ENCODE assay signal across 18 cellular contexts in the genomic region with DNA sequence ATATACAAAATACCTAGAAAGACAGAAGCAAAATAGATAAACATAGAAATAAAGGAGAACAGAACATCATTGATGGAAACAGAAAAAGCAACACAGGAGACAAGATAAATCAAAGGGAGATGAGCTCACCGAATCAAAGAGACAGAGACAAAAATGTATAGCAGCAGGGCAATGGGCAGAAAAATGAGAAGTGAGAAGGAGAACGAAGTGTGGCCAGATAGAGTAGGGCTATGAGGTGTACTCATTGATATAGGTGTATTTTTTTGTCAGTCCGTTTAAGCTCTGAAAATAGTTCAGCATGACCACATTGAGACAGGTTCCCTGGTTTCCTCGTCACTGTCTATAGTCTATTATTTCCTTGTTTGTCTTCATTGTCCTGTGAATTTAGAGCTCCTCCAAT. TPM values are rescaled to one million over a fixed set of nuclear protein-coding genes. Genes with fewer than 3 reads are reported as not detected.
DNase-seq lines count a peak whose midpoint lies in the region; ATAC-seq and TF ChIP-seq lines count a peak whose summit lies in the region.
"Had no signal": no experiment of that assay in that cellular context is flagged by ENCODE, and none has a peak within 500 bp of the region (broad histone marks: within the 10 kb centered on the region; RNA-seq: fewer than 3 reads in every experiment).

No MANE protein-coding gene starts in this region.

- no peak for TF ChIP-seq CTCF in Panc1 (IDR thresholded peaks at IDR 0.05)

- H3K4me3 ChIP-seq in Panc1 (ENCODE audit: low read depth in 2 of 2, low read length in 2 of 2) (no peak overlapping the region), HAP-1 (no peak overlapping the region)
- H3K4me3 ChIP-seq: upper lobe of left lung had no signal

- H3K27me3 ChIP-seq in Panc1 (ENCODE audit: control insufficient read depth, insufficient read depth, low read length), result no peaks in the 10 kb centered on the region
- no peaks in the 10 kb centered on the region for H3K27me3 ChIP-seq in HAP-1 (ENCODE audit: low read depth)
- H3K27me3 ChIP-seq: upper lobe of left lung had no signal

- peaks cover 2% of the 10 kb centered on the region; the same call in 1 of the 2 replicates for H3K36me3 ChIP-seq in Panc1 (ENCODE audit: control insufficient read depth, insufficient read depth, low read length)
- no peaks in the 10 kb centered on the region for H3K36me3 ChIP-seq in HAP-1 (replicated peaks)

- CTCF ChIA-PET in activated CD8-positive, alpha-beta memory T cell treated with anti-CD3 and anti-CD28 coated beads, Interleukin-2, amount 10 ng/mL, durations not matched to agents 7 days and 5 days (lab: Charles Lee), result interaction anchor here (1.2 kb wide), 1 partner anchor 13 kb away, joined by 3 read pairs; no protein-coding TSS in a partner anchor
- CTCF ChIA-PET in Panc1 (lab: Charles Lee), result no interaction called here

- in situ Hi-C loops in Panc1 (cut with HindIII; ENCODE audit: low pct_unique_long_range_greater_than_20kb, low sequenced_read_pairs) (no loop called here), HAP-1 (cut with MboI; ENCODE audit: low sequenced_read_pairs) (no loop called here)

- peak overlapping the region; percentile 12 for H3K27ac Mint-ChIP-seq in activated CD8-positive, alpha-beta memory T cell treated with anti-CD3 and anti-CD28 coated beads, Interleukin-2, amount 10 ng/mL, durations not matched to agents 7 days and 5 days
- H3K27ac Mint-ChIP-seq in stimulated activated effector memory CD8-positive, alpha-beta T cell treated with anti-CD3 and anti-CD28 coated beads, Interleukin-12 subunit alpha, Interleukin-12 subunit beta, amount 100 ng/mL, for 72 hours, result peak overlapping the region; percentile 92

- no peak overlapping the region for H3K4me3 Mint-ChIP-seq in activated CD8-positive, alpha-beta memory T cell treated with anti-CD3 and anti-CD28 coated beads, Interleukin-2, amount 10 ng/mL, durations not matched to agents 7 days and 5 days
- no peak overlapping the region for H3K4me3 Mint-ChIP-seq in stimulated activated effector memory CD8-positive, alpha-beta T cell treated with anti-CD3 and anti-CD28 coated beads, Interleukin-12 subunit alpha, Interleukin-12 subunit beta, amount 100 ng/mL, for 72 hours

- no peak overlapping the region for H3K27ac ChIP-seq in Panc1 (ENCODE audit: low read length)
- H3K27ac ChIP-seq: parathyroid adenoma, upper lobe of left lung had no signal

- H3K4me1 Mint-ChIP-seq in activated CD8-positive, alpha-beta memory T cell treated with anti-CD3 and anti-CD28 coated beads, Interleukin-2, amount 10 ng/mL, durations not matched to agents 7 days and 5 days, result peaks cover 35% of the 10 kb centered on the region
- H3K4me1 Mint-ChIP-seq in stimulated activated effector memory CD8-positive, alpha-beta T cell treated with anti-CD3 and anti-CD28 coated beads, Interleukin-12 subunit alpha, Interleukin-12 subunit beta, amount 100 ng/mL, for 72 hours, result peaks cover 31% of the 10 kb centered on the region

- H3K27me3 Mint-ChIP-seq in activated CD8-positive, alpha-beta memory T cell treated with anti-CD3 and anti-CD28 coated beads, Interleukin-2, amount 10 ng/mL, durations not matched to agents 7 days and 5 days, result no peaks in the 10 kb centered on the region

- TSS peak; percentile 38 for BruUV-seq in Panc1 (replicated peaks; lab: Mats Ljungman, UMichigan)

- no peak for ATAC-seq in activated CD8-positive, alpha-beta memory T cell treated with anti-CD3 and anti-CD28 coated beads, Interleukin-2, amount 10 ng/mL, durations not matched to agents 7 days and 5 days
- ATAC-seq in GM21526 (IDR thresholded peaks at IDR 0.05; ENCODE audit: low FRiP score, unreplicated experiment) (peak; percentile 60), Panc1 (no peak), GM18858 (IDR thresholded peaks at IDR 0.05; ENCODE audit: unreplicated experiment) (no peak)
- ATAC-seq in stimulated activated effector memory CD8-positive, alpha-beta T cell treated with anti-CD3 and anti-CD28 coated beads, Interleukin-12 subunit alpha, Interleukin-12 subunit beta, amount 100 ng/mL, for 72 hours, result no peak

- H3K9me3 Mint-ChIP-seq in activated CD8-positive, alpha-beta memory T cell treated with anti-CD3 and anti-CD28 coated beads, Interleukin-2, amount 10 ng/mL, durations not matched to agents 7 days and 5 days (ENCODE audit: low read depth), result no peaks in the 10 kb centered on the region
- H3K9me3 Mint-ChIP-seq in stimulated activated effector memory CD8-positive, alpha-beta T cell treated with anti-CD3 and anti-CD28 coated beads, Interleukin-12 subunit alpha, Interleukin-12 subunit beta, amount 100 ng/mL, for 72 hours, result no peaks in the 10 kb centered on the region

- intact Hi-C loops in Panc1 (cut with micrococcal nuclease; ENCODE audit: unreplicated experiment), result no loop called here

- H3K9me3 ChIP-seq in Panc1 (ENCODE audit: control insufficient read depth, insufficient read depth, low read depth, low read length), result no peaks in the 10 kb centered on the region
- no peaks in the 10 kb centered on the region for H3K9me3 ChIP-seq in HAP-1
- H3K9me3 ChIP-seq: upper lobe of left lung had no signal

- no peak for DNase-seq in activated CD8-positive, alpha-beta memory T cell treated with anti-CD3 and anti-CD28 coated beads, Interleukin-2, amount 10 ng/mL, durations not matched to agents 7 days and 5 days
- DNase-seq in activated CD8-positive, alpha-beta memory T cell treated with anti-CD3 and anti-CD28 coated beads, Interleukin-2, amount 50 U/mL, for 48 hours, result no peak
- DNase-seq in Panc1 (ENCODE audit: low read depth, low spot score), result no peak
- DNase-seq in stimulated activated effector memory CD8-positive, alpha-beta T cell treated with anti-CD3 and anti-CD28 coated beads, Interleukin-12 subunit alpha, Interleukin-12 subunit beta, amount 100 ng/mL, for 72 hours (ENCODE audit: low spot score in 2 of 2), result no peak
- DNase-seq in GM03348 (ENCODE audit: low spot score), result no peak
- no peak for DNase-seq in HAP-1 (ENCODE audit: low spot score in 2 of 2)
- DNase-seq: ACHN; activated CD8-positive, alpha-beta memory T cell treated with anti-CD3 and anti-CD28 coated beads, Interleukin-2, amount 50 U/mL, for 4 hours; DMS79 treated with DMSO at 0.1 percent for 48 hours; effector CD4-positive, alpha-beta T cell; H7; mesendoderm; NCI-H1092; RPMI8226; upper lobe of left lung had no signal

- POLR2A ChIA-PET in Panc1 (lab: Charles Lee), result no interaction called here

- H3K36me3 Mint-ChIP-seq in activated CD8-positive, alpha-beta memory T cell treated with anti-CD3 and anti-CD28 coated beads, Interleukin-2, amount 10 ng/mL, durations not matched to agents 7 days and 5 days, result peaks cover 82% of the 10 kb centered on the region
- peaks cover 94% of the 10 kb centered on the region for H3K36me3 Mint-ChIP-seq in stimulated activated effector memory CD8-positive, alpha-beta T cell treated with anti-CD3 and anti-CD28 coated beads, Interleukin-12 subunit alpha, Interleukin-12 subunit beta, amount 100 ng/mL, for 72 hours

- H3K4me1 ChIP-seq in Panc1 (ENCODE audit: control insufficient read depth, insufficient read depth, low read length) (no peaks in the 10 kb centered on the region), HAP-1 (no peaks in the 10 kb centered on the region)
- H3K4me1 ChIP-seq: parathyroid adenoma, upper lobe of left lung had no signal

RNA-seq across cellular contexts. Expression of a gene that starts 55.1 kb away (rescaled TPM):
- total RNA-seq in activated CD8-positive, alpha-beta memory T cell treated with anti-CD3 and anti-CD28 coated beads, Interleukin-2, amount 10 ng/mL, durations not matched to agents 7 days and 5 days, result 100 to 1,000 TPM; 255 to 385 TPM
- total RNA-seq in Panc1 (2021; ENCODE audit: unreplicated experiment), result 27.2 TPM
- polyA plus RNA-seq in Panc1 (2012; ENCODE audit: insufficient read length), result 18.1 TPM
- total RNA-seq: H7 had no signal
